In genomic region chrX:127302841-127303240, GRCh38 we compare ENCODE assay signal across 3 cellular contexts.
TF ChIP-seq lines count a peak whose summit lies in the region.

No MANE protein-coding gene starts in this region.

TF ChIP-seq in HepG2, 621 proteins besides CTCF, POLR2A, EP300 and RAD21:
- TF ChIP-seq MAFK (conservative IDR thresholded peaks at IDR 0.05 in 1 of 2, IDR thresholded peaks at IDR 0.05 in 1 of 2; ENCODE audit: low read length in 2 of 2), result peak in 1 of 2 experiments; percentile 56; a peak in 2 of 4 replicates
- TF ChIP-seq NRL (CRISPR knock-in tag; IDR thresholded peaks at IDR 0.05; ENCODE audit: borderline replicate concordance), result no peak
- no peak for TF ChIP-seq ZNF572 (CRISPR knock-in tag; IDR thresholded peaks at IDR 0.05)
- 0 out of 2 replicates have a peak, but pooled peaks have one; percentile 34 for TF ChIP-seq MAFF (IDR thresholded peaks at IDR 0.05; ENCODE audit: low read depth, low read length)
- no peak for TF ChIP-seq ZNF552 (CRISPR knock-in tag; IDR thresholded peaks at IDR 0.05; ENCODE audit: borderline replicate concordance)
- TF ChIP-seq ZNF329 (CRISPR knock-in tag; IDR thresholded peaks at IDR 0.05; ENCODE audit: low read depth), result no peak
- no peak for TF ChIP-seq ZNF615 (CRISPR knock-in tag; IDR thresholded peaks at IDR 0.05; ENCODE audit: borderline replicate concordance)
- no peak for TF ChIP-seq JARID2 (CRISPR knock-in tag; IDR thresholded peaks at IDR 0.05; ENCODE audit: insufficient replicate concordance)
- no peak for TF ChIP-seq ZNF577 (CRISPR knock-in tag; IDR thresholded peaks at IDR 0.05; ENCODE audit: borderline replicate concordance, low read depth)
- no peak for TF ChIP-seq ZNF83 (CRISPR knock-in tag; IDR thresholded peaks at IDR 0.05; ENCODE audit: borderline replicate concordance)
- no peak for TF ChIP-seq ELK4 (CRISPR knock-in tag; IDR thresholded peaks at IDR 0.05; ENCODE audit: borderline replicate concordance)
- no peak for TF ChIP-seq CBX2 (IDR thresholded peaks at IDR 0.05; ENCODE audit: low read depth, low read length)
- TF ChIP-seq CBX2 (CRISPR knock-in tag; IDR thresholded peaks at IDR 0.05; ENCODE audit: low read depth), result no peak
- TF ChIP-seq ETV5 (CRISPR knock-in tag; IDR thresholded peaks at IDR 0.05; ENCODE audit: borderline replicate concordance), result no peak
- TF ChIP-seq ZNF781 (CRISPR knock-in tag; IDR thresholded peaks at IDR 0.05; ENCODE audit: borderline replicate concordance, not compliant biosample characterization), result no peak
- TF ChIP-seq KMT2A (CRISPR knock-in tag; IDR thresholded peaks at IDR 0.05), result no peak

TF ChIP-seq in A549, 52 proteins besides CTCF, POLR2A, EP300 and RAD21:
- TF ChIP-seq MAFK (IDR thresholded peaks at IDR 0.05; ENCODE audit: partially characterized antibody), result peak; percentile 59
- TF ChIP-seq RCOR1 (IDR thresholded peaks at IDR 0.05; ENCODE audit: low read depth, low read length), result no peak

TF ChIP-seq in IMR-90, 13 proteins besides CTCF, POLR2A, EP300 and RAD21:
- TF ChIP-seq ELK1 (IDR thresholded peaks at IDR 0.05; ENCODE audit: borderline replicate concordance, low read depth, low read length) (no peak), RFX5 (IDR thresholded peaks at IDR 0.05; ENCODE audit: low read depth, low read length) (no peak), CHD1 (IDR thresholded peaks at IDR 0.05; ENCODE audit: low read depth, low read length) (no peak), MAFK (IDR thresholded peaks at IDR 0.05; ENCODE audit: low read depth, low read length) (peak; percentile 70), FOS (IDR thresholded peaks at IDR 0.05; ENCODE audit: low read depth, low read length) (no peak)
